Comparison of ENCODE assay signal across 17 cellular contexts in the genomic region with DNA sequence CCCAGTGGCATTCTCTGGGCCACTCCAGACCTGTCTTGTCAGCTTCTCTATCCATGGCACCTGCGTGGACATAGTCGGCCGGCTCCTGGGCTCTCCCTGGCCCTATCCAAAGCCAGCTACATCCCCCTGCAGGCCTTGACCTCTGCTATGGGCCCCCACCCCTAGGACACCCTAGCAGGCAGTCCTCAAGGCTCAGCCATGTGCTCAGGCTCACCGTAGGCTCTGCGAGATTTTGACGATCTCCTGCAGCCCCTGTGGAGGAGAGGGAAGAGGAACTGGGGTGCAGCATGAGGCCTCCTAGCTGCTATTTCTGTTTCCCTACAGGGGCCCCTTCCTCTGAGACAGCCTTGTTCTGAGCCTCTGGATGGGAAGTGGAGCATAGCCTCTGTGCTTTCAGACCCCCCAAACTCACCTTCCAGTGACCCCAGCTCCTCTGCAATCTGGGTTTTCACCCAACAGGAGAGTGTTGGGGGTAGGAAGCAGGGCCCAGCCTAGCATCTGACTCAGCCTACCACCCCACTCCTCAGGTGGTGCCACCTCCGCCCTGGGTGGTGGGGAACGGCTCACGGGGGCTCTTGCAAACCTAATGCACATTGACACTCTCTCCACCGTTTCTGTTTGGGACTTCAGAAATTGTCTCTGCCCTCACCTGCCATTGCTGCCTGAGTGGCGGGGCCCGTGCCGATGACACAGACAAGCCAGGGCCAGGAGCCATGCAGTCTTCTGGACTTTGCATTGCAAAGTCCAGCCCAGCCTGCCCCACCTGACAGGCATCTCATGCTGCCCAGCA. TPM values are rescaled to one million over a fixed set of nuclear protein-coding genes. Genes with fewer than 3 reads are reported as not detected.
A peak's percentile ranks its signal among the peaks of the same experiment; 100 is the strongest.
DNase-seq lines count a peak whose midpoint lies in the region; ATAC-seq, FAIRE-seq and TF ChIP-seq lines count a peak whose summit lies in the region.
"Had no signal": no experiment of that assay in that cellular context is flagged by ENCODE, and none has a peak within 500 bp of the region (broad histone marks: within the 10 kb centered on the region; RNA-seq: fewer than 3 reads in every experiment).

No MANE protein-coding gene starts in this region.

- H3K9me3 Mint-ChIP-seq in CD4-positive, CD25-positive, alpha-beta regulatory T cell, result no peaks in the 10 kb centered on the region
- H3K9me3 Mint-ChIP-seq: activated naive CD8-positive, alpha-beta T cell treated with anti-CD3 and anti-CD28 coated beads, Interleukin-2, amount 10 ng/mL, durations not matched to agents 7 days and 5 days had no signal

- H3K4ac ChIP-seq in H1 (replicated peaks; ENCODE audit: insufficient read length, low read depth, low read length) (no peak overlapping the region), neuronal stem cell (ENCODE audit: low read length) (no peak overlapping the region)

- peaks cover 12% of the 10 kb centered on the region for H3K36me3 Mint-ChIP-seq in CD4-positive, CD25-positive, alpha-beta regulatory T cell

- H2BK15ac ChIP-seq in H1 (ENCODE audit: low read length) (0 out of 2 replicates have a peak overlapping the region, but pooled peaks have one; percentile 31), neuronal stem cell (ENCODE audit: low read length) (no peak overlapping the region)

- H2BK120ac ChIP-seq in H1 (replicated peaks; ENCODE audit: low read depth, low read length), result no peak overlapping the region
- no peak overlapping the region for H2BK120ac ChIP-seq in neuronal stem cell (ENCODE audit: low read depth, low read length)

- no peak overlapping the region for H3K4me3 Mint-ChIP-seq in CD4-positive, CD25-positive, alpha-beta regulatory T cell

- H3K23ac ChIP-seq in H1 (ENCODE audit: insufficient read length), result no peak overlapping the region
- no peak overlapping the region for H3K23ac ChIP-seq in neuronal stem cell (ENCODE audit: low read depth, low read length, poor library complexity)

- H2BK12ac ChIP-seq in H1 (ENCODE audit: low read depth, low read length) (no peak overlapping the region), neuronal stem cell (ENCODE audit: low read length) (no peak overlapping the region)

- H3K27me3 Mint-ChIP-seq in CD4-positive, CD25-positive, alpha-beta regulatory T cell, result no peaks in the 10 kb centered on the region
- H3K27me3 Mint-ChIP-seq: activated naive CD8-positive, alpha-beta T cell treated with anti-CD3 and anti-CD28 coated beads, Interleukin-2, amount 10 ng/mL, durations not matched to agents 7 days and 5 days had no signal

- H4K8ac ChIP-seq in H1 (ENCODE audit: extremely low read depth, insufficient read depth, low read length) (no peak overlapping the region), neuronal stem cell (ENCODE audit: low read depth, low read length) (no peak overlapping the region)

- no peak overlapping the region for H2BK20ac ChIP-seq in H1 (ENCODE audit: low read length)

- H3K9me3 ChIP-seq in CD4-positive, CD25-positive, alpha-beta regulatory T cell (ENCODE audit: control insufficient read depth in 2 of 2, low read length in 2 of 2), result no peaks in the 10 kb centered on the region
- no peaks in the 10 kb centered on the region for H3K9me3 ChIP-seq in H1 (ENCODE audit: insufficient read depth in 2 of 2, low read depth in 1 of 2, low read length in 1 of 2)
- H3K9me3 ChIP-seq in neuronal stem cell (replicated peaks in 1 of 2; ENCODE audit: control insufficient read depth in 2 of 2, insufficient read depth in 1 of 2, low read depth in 1 of 2, low read length in 2 of 2), result no peaks in the 10 kb centered on the region
- H3K9me3 ChIP-seq: BE2C, MG63, SJCRH30 had no signal

- no peak overlapping the region for H3K56ac ChIP-seq in H1 (replicated peaks; ENCODE audit: insufficient read length, low read depth, low read length)

- H3K79me1 ChIP-seq in H1 (ENCODE audit: low read depth, low read length) (no peaks in the 10 kb centered on the region), neuronal stem cell (ENCODE audit: low read depth, low read length) (no peaks in the 10 kb centered on the region)

- POLR2A ChIA-PET in H1 (lab: Charles Lee; ENCODE audit: partially characterized antibody), result no interaction called here

- H3K4me2 ChIP-seq in H1 (ENCODE audit: insufficient read depth in 1 of 2, low read depth in 2 of 2, low read length in 2 of 2), result no peak overlapping the region
- H3K4me2 ChIP-seq in neuronal stem cell (ENCODE audit: insufficient read depth, low read length, poor library complexity, severe bottlenecking), result no peak overlapping the region

- TF ChIP-seq RAD21 in H1 (IDR thresholded peaks at IDR 0.05 in 1 of 2, conservative IDR thresholded peaks at IDR 0.05 in 1 of 2; ENCODE audit: low read depth in 2 of 2, low read length in 2 of 2), result no peak

- no peak for ATAC-seq in CD4-positive, CD25-positive, alpha-beta regulatory T cell (ENCODE audit: low read depth in 2 of 2)
- no peak for ATAC-seq in GM21786 (IDR thresholded peaks at IDR 0.05; ENCODE audit: unreplicated experiment)

- H3K18ac ChIP-seq in H1 (ENCODE audit: extremely low read depth, low read length) (no peak overlapping the region), neuronal stem cell (ENCODE audit: low read length) (no peak overlapping the region)

- H3K4me1 ChIP-seq in CD4-positive, CD25-positive, alpha-beta regulatory T cell (ENCODE audit: control insufficient read depth, insufficient read depth, low read length, poor library complexity, severe bottlenecking), result peaks cover 14% of the 10 kb centered on the region
- H3K4me1 ChIP-seq in H1 (replicated peaks in 1 of 4; ENCODE audit: control insufficient read depth in 3 of 4, insufficient read depth in 4 of 4, low read length in 3 of 4), result peaks cover 0 to 14% (median 5%) of the 10 kb centered on the region in 4 experiments; a peak in 5 of 7 replicates
- H3K4me1 ChIP-seq in neuronal stem cell (ENCODE audit: control insufficient read depth in 2 of 2, insufficient read depth in 1 of 2, low read depth in 1 of 2, low read length in 2 of 2), result peaks cover 0 to 10% of the 10 kb centered on the region in 2 donors
- H3K4me1 ChIP-seq: BE2C, SJCRH30 had no signal

- no peak for TF ChIP-seq POLR2A in H1 (IDR thresholded peaks at IDR 0.05; ENCODE audit: control extremely low read depth in 1 of 2, low read depth in 2 of 2, low read length in 2 of 2)

- H2AK5ac ChIP-seq in H1 (ENCODE audit: low read depth, low read length) (0 out of 2 replicates have a peak overlapping the region, but pooled peaks have one; percentile 4), neuronal stem cell (ENCODE audit: low read depth, low read length) (no peak overlapping the region)

- H4K91ac ChIP-seq in H1 (replicated peaks; ENCODE audit: insufficient read length, low read length) (no peak overlapping the region), neuronal stem cell (ENCODE audit: low read depth, low read length, poor library complexity) (no peak overlapping the region)

- peak overlapping the region in 2 of 3 donors; percentile 82 to 91 for H3K27ac Mint-ChIP-seq in CD4-positive, CD25-positive, alpha-beta regulatory T cell

- CTCF ChIA-PET in H1 (lab: Charles Lee; ENCODE audit: partially characterized antibody), result interaction anchor here (0.6 to 6.6 kb wide), 7 partner anchors 8 to 162 kb away, joined by 3 to 79 read pairs (median 8); no protein-coding TSS in a partner anchor

- H2BK5ac ChIP-seq in H1 (ENCODE audit: low read depth, low read length), result 0 out of 2 replicates have a peak overlapping the region, but pooled peaks have one; percentile 35
- no peak overlapping the region for H2BK5ac ChIP-seq in neuronal stem cell (ENCODE audit: low read length)

- H3K14ac ChIP-seq in H1 (ENCODE audit: insufficient read length) (no peak overlapping the region), neuronal stem cell (ENCODE audit: low read length) (no peak overlapping the region)

- no peak for TF ChIP-seq EP300 in H1 (IDR thresholded peaks at IDR 0.05; ENCODE audit: borderline replicate concordance in 1 of 2, low read depth in 2 of 2, low read length in 2 of 2)

- H4K20me1 ChIP-seq in H1 (replicated peaks in 1 of 2; ENCODE audit: control insufficient read depth in 1 of 2, insufficient read depth in 2 of 2, low read length in 2 of 2), result no peaks in the 10 kb centered on the region

- no peaks in the 10 kb centered on the region for H3K27me3 ChIP-seq in CD4-positive, CD25-positive, alpha-beta regulatory T cell (ENCODE audit: control insufficient read depth, insufficient read depth, low read length)
- H3K27me3 ChIP-seq in H1 (replicated peaks in 1 of 4; ENCODE audit: control insufficient read depth in 3 of 4, extremely low read depth in 1 of 4, insufficient read depth in 3 of 4, low read length in 3 of 4), result no peaks in the 10 kb centered on the region
- H3K27me3 ChIP-seq in neuronal stem cell (ENCODE audit: control insufficient read depth in 3 of 3, insufficient read depth in 3 of 3, low read depth in 1 of 3, low read length in 3 of 3), result no peaks in the 10 kb centered on the region
- H3K27me3 ChIP-seq: SJCRH30 had no signal

- H3K4me1 Mint-ChIP-seq in CD4-positive, CD25-positive, alpha-beta regulatory T cell, result peaks cover 4 to 38% (median 25%) of the 10 kb centered on the region in 4 donors

- H3K36me3 ChIP-seq in CD4-positive, CD25-positive, alpha-beta regulatory T cell (ENCODE audit: control insufficient read depth, insufficient read depth, low read length), result no peaks in the 10 kb centered on the region
- no peaks in the 10 kb centered on the region for H3K36me3 ChIP-seq in H1 (ENCODE audit: control insufficient read depth in 2 of 4, insufficient read depth in 4 of 4, low read length in 3 of 4)
- no peaks in the 10 kb centered on the region for H3K36me3 ChIP-seq in neuronal stem cell (replicated peaks in 1 of 2; ENCODE audit: control insufficient read depth in 2 of 2, insufficient read depth in 2 of 2, low read length in 2 of 2)
- H3K36me3 ChIP-seq: BE2C, MG63, SJCRH30 had no signal

- H3K4me3 ChIP-seq in CD4-positive, CD25-positive, alpha-beta regulatory T cell (ENCODE audit: low read depth, low read length), result no peak overlapping the region
- H3K4me3 ChIP-seq in H1 (ENCODE audit: extremely low read depth in 1 of 4, insufficient read depth in 2 of 4, low read depth in 3 of 4, low read length in 4 of 4) (no peak overlapping the region), neuronal stem cell (ENCODE audit: low read length in 2 of 2) (no peak overlapping the region)
- H3K4me3 ChIP-seq: MG63, SJCRH30 had no signal

- H3K9ac ChIP-seq in H1 (replicated peaks in 1 of 4; ENCODE audit: extremely low read depth in 1 of 4, low read depth in 3 of 4, low read length in 3 of 4), result no peak overlapping the region
- H3K9ac ChIP-seq in neuronal stem cell (ENCODE audit: low read depth, low read length, poor library complexity), result peak overlapping the region; percentile 57

- H3K23me2 ChIP-seq in H1 (ENCODE audit: low read depth, low read length), result no peaks in the 10 kb centered on the region

- no peak overlapping the region for H4K5ac ChIP-seq in H1 (ENCODE audit: insufficient read length, low read depth, low read length)

- 94% methylated on average over 13 of the region's 13 CpGs; no CpG with 5 or more reads in 1 of the 2 experiments for WGBS in H1 (ENCODE audit: extremely low coverage in 1 of 2, insufficient coverage in 1 of 2, insufficient read length in 1 of 2, insufficient replicate concordance in 2 of 2, low coverage in 1 of 2, low lambda C conversion rate in 2 of 2, missing lambda C conversion rate in 1 of 2), 2 experiments
- WGBS in neuronal stem cell (ENCODE audit: extremely low coverage in 2 of 2, insufficient read length in 2 of 2, insufficient replicate concordance in 1 of 2), 2 donors, result no CpG with 5 or more reads among the region's 13 CpGs

- no peak overlapping the region for H2AFZ ChIP-seq in H1 (ENCODE audit: low read length)
- H2AFZ ChIP-seq in neuronal stem cell (ENCODE audit: low read length), result no peak overlapping the region

- no peak overlapping the region for H3K27ac ChIP-seq in CD4-positive, CD25-positive, alpha-beta regulatory T cell (ENCODE audit: insufficient read depth, low read length, poor library complexity, severe bottlenecking)
- H3K27ac ChIP-seq in H1 (ENCODE audit: low read depth, low read length), result no peak overlapping the region
- no peak overlapping the region for H3K27ac ChIP-seq in neuronal stem cell (replicated peaks; ENCODE audit: low read length)
- H3K27ac ChIP-seq: SJCRH30 had no signal

- TF ChIP-seq CTCF in H1 (IDR thresholded peaks at IDR 0.05; ENCODE audit: control extremely low read depth in 1 of 3, insufficient read depth in 1 of 3, low read depth in 1 of 3, low read length in 3 of 3), result no peak

- no peak for DNase-seq in CD4-positive, CD25-positive, alpha-beta regulatory T cell
- DNase-seq in NOMO-1 (lab: John Stamatoyannopoulos, UW; ENCODE audit: unreplicated experiment in 2 of 2) (peak; percentile 82 to 92), H1 (ENCODE audit: low read depth in 1 of 2, low spot score in 2 of 2) (no peak), neuronal stem cell (ENCODE audit: low spot score) (no peak), cerebellar cortex (ENCODE audit: low spot score) (no peak), NCI-H2227 (lab: John Stamatoyannopoulos, UW; ENCODE audit: unreplicated experiment) (no peak), NCI-H82 treated with DMSO at 0.1 percent for 48 hours (lab: John Stamatoyannopoulos, UW; ENCODE audit: unreplicated experiment) (no peak)
- DNase-seq: activated CD4-positive, CD25-positive, alpha-beta regulatory T cell treated with anti-CD3 and anti-CD28 coated beads, Interleukin-2, amount 50 U/mL, for 72 hours; activated naive CD8-positive, alpha-beta T cell treated with anti-CD3 and anti-CD28 coated beads, Interleukin-2, amount 10 ng/mL, durations not matched to agents 7 days and 5 days; BE2C; MG63; SJCRH30; stimulated activated CD4-positive, alpha-beta T cell treated with anti-CD3 and anti-CD28 coated beads, Interleukin-15, amount 100 ng/mL, for 24 hours; stimulated activated CD8-positive, alpha-beta memory T cell treated with anti-CD3 and anti-CD28 coated beads, Interleukin-4, amount 100 ng/mL, for 48 hours had no signal

- H3K79me2 ChIP-seq in H1 (ENCODE audit: control insufficient read depth in 1 of 2, insufficient read depth in 2 of 2, low read length in 2 of 2), result no peaks in the 10 kb centered on the region

- FAIRE-seq in H1 (lab: Jason Lieb, UNC), result no peak

RNA-seq across cellular contexts. Expression of a gene that starts 36.7 kb away (rescaled TPM):
- total RNA-seq in CD4-positive, CD25-positive, alpha-beta regulatory T cell, result 7.0 TPM
- polyA plus RNA-seq in CD4-positive, CD25-positive, alpha-beta regulatory T cell, result 1 to 10 TPM; 1.6 to 3.6 (median 1.9) TPM
- 8.1 and 9.3 TPM in 2 replicates for total RNA-seq in H1 (2021; fragmentation: NEBNext Ultra II Directional; extraction: Animal tissue kit (Norgen Biotek cat#: 25700))
- 7.8 and 10.2 TPM in 2 replicates for polyA plus RNA-seq in H1 (2011; rRNA removed)
- polyA plus RNA-seq in H1 (2011; cell fraction: cytosol; rRNA removed), result 4.0 TPM
- polyA plus RNA-seq in H1 (2011; cell fraction: nucleus; rRNA removed), result 10.3 TPM
- polyA plus RNA-seq in H1 (2012, experiment 1 of 2), result 6.5 to 7.4 TPM (median 7.2 TPM) in 4 replicates
- polyA plus RNA-seq in H1 (2012, experiment 2 of 2), result 5.5 TPM
- 9.8 TPM for polyA plus RNA-seq in H1 (2013, experiment 1 of 2)
- 9.8 TPM for polyA plus RNA-seq in H1 (2013, experiment 2 of 2)
- 16.1 and 21.8 TPM in 2 replicates for polyA minus RNA-seq in H1 (2011; rRNA and poly(A)+ RNA removed)
- 5.1 TPM for polyA minus RNA-seq in H1 (2011; cell fraction: cytosol; rRNA and poly(A)+ RNA removed)
- 12.5 TPM for polyA minus RNA-seq in H1 (2011; cell fraction: nucleus; rRNA and poly(A)+ RNA removed)
- 0.59 TPM for polyA plus RNA-seq in neuronal stem cell (2013, experiment 1 of 2)
- polyA plus RNA-seq in neuronal stem cell (2013, experiment 2 of 2), result 0.62 TPM
- total RNA-seq: dermis microvascular lymphatic vessel endothelial cell, fibroblast of villous mesenchyme, SJCRH30 had no signal

Comparison
In these comparisons a context has a peak if more than half of its experiments do, and no peak if none do; other contexts are left out.
1. DNase-seq: peak in NOMO-1 (2 of 2); none in CD4-positive, CD25-positive, alpha-beta regulatory T cell (0 of 3), H1 (0 of 2), neuronal stem cell (single experiment), cerebellar cortex (single experiment), NCI-H2227 (single experiment) and NCI-H82 treated with DMSO at 0.1 percent for 48 hours (single experiment).